ENCODE assay signal across 15 cellular contexts in genomic region chr17:63444457-63444856, GRCh38. TPM values are rescaled to one million over a fixed set of nuclear protein-coding genes. Genes with fewer than 3 reads are reported as not detected.
DNase-seq lines count a peak whose midpoint lies in the region; ATAC-seq and TF ChIP-seq lines count a peak whose summit lies in the region.
"Had no signal": no experiment of that assay in that cellular context is flagged by ENCODE, and none has a peak within 500 bp of the region (broad histone marks: within the 10 kb centered on the region; RNA-seq: fewer than 3 reads in every experiment).

No MANE protein-coding gene starts in this region.

- no peak overlapping the region for H3K4ac ChIP-seq in mesendoderm (ENCODE audit: low read depth, low read length)

- DNase-seq in activated naive CD4-positive, alpha-beta T cell treated with anti-CD3 and anti-CD28 coated beads, Interleukin-2, amount 10 ng/mL, durations not matched to agents 7 days and 5 days, result no peak
- DNase-seq in activated naive CD4-positive, alpha-beta T cell treated with anti-CD3 and anti-CD28 coated beads, Interleukin-2, amount 50 U/mL, for 72 hours (ENCODE audit: low spot score in 2 of 2), result no peak
- DNase-seq in WTC11 (ENCODE audit: low spot score), result no peak
- DNase-seq in mesendoderm, result no peak
- no peak for DNase-seq in stomach
- DNase-seq in germinal center (ENCODE audit: low spot score), result no peak
- DNase-seq in activated CD8-positive, alpha-beta memory T cell treated with anti-CD3 and anti-CD28 coated beads, Interleukin-2, amount 50 U/mL, for 48 hours, result no peak
- DNase-seq: activated CD4-positive, CD25-positive, alpha-beta regulatory T cell treated with anti-CD3 and anti-CD28 coated beads, Interleukin-2, amount 50 U/mL, for 72 hours; activated T-cell treated with anti-CD3 and anti-CD28 coated beads, Interleukin-2, amount 50 U/mL, for 48 hours; DMS 273 treated with DMSO at 0.1 percent for 48 hours; esophagus squamous epithelium; NCI-H1694 treated with DMSO at 0.1 percent for 48 hours; NCI-H524 had no signal

- no peak for ATAC-seq in activated naive CD4-positive, alpha-beta T cell treated with anti-CD3 and anti-CD28 coated beads, Interleukin-2, amount 50 U/mL, for 72 hours
- no peak for ATAC-seq in WTC11
- ATAC-seq in GM19463 (IDR thresholded peaks at IDR 0.05; ENCODE audit: unreplicated experiment), result no peak

- H3K9ac ChIP-seq in mesendoderm (ENCODE audit: low read length), result peak overlapping the region; percentile 20

- H3K4me3 Mint-ChIP-seq in activated naive CD4-positive, alpha-beta T cell treated with anti-CD3 and anti-CD28 coated beads, Interleukin-2, amount 10 ng/mL, durations not matched to agents 7 days and 5 days, result peak overlapping the region; percentile 35
- H3K4me3 Mint-ChIP-seq in WTC11, result peak overlapping the region; percentile 64

- H4K8ac ChIP-seq in mesendoderm (ENCODE audit: low read depth, low read length), result no peak overlapping the region

- TF ChIP-seq CTCF in WTC11 (IDR thresholded peaks at IDR 0.05) (no peak), stomach (IDR thresholded peaks at IDR 0.05) (no peak)

- peaks cover 4% of the 10 kb centered on the region for H3K79me1 ChIP-seq in mesendoderm (ENCODE audit: low read length)

- H2BK120ac ChIP-seq in mesendoderm (ENCODE audit: low read depth, low read length), result no peak overlapping the region

- peak overlapping the region; percentile 36 for H3K23ac ChIP-seq in mesendoderm (ENCODE audit: low read length)

- H3K79me2 ChIP-seq in mesendoderm (ENCODE audit: control insufficient read depth, insufficient read depth, low read length), result no peaks in the 10 kb centered on the region

- H3K18ac ChIP-seq in mesendoderm (ENCODE audit: low read length), result no peak overlapping the region

- H2AK5ac ChIP-seq in mesendoderm (ENCODE audit: low read length), result no peak overlapping the region

- H3K4me1 Mint-ChIP-seq in activated naive CD4-positive, alpha-beta T cell treated with anti-CD3 and anti-CD28 coated beads, Interleukin-2, amount 10 ng/mL, durations not matched to agents 7 days and 5 days, result peaks cover 41% of the 10 kb centered on the region
- H3K4me1 Mint-ChIP-seq in WTC11, result peaks cover 36% of the 10 kb centered on the region

- no peak overlapping the region for H2BK5ac ChIP-seq in mesendoderm (ENCODE audit: low read length)

- WGBS in mesendoderm (ENCODE audit: extremely low coverage, insufficient coverage, low lambda C conversion rate), result no CpG with 5 or more reads among the region's 3 CpGs
- WGBS in stomach, 5 donors, result 59 to 79% (median 71%) methylated on average over 3 of the region's 3 CpGs

- no peak overlapping the region for H3K4me3 ChIP-seq in mesendoderm (ENCODE audit: low read length)
- peak overlapping the region in 3 of 4 donors; percentile 71 to 81 (median 73) for H3K4me3 ChIP-seq in stomach

- no peaks in the 10 kb centered on the region for H3K9me3 ChIP-seq in stomach
- H3K9me3 ChIP-seq: esophagus squamous epithelium, thoracic aorta had no signal

- POLR2A ChIA-PET in WTC11 (lab: Charles Lee), result no interaction called here

- H3K36me3 Mint-ChIP-seq in activated naive CD4-positive, alpha-beta T cell treated with anti-CD3 and anti-CD28 coated beads, Interleukin-2, amount 10 ng/mL, durations not matched to agents 7 days and 5 days, result no peaks in the 10 kb centered on the region
- no peaks in the 10 kb centered on the region for H3K36me3 Mint-ChIP-seq in activated naive CD4-positive, alpha-beta T cell treated with anti-CD3 and anti-CD28 coated beads, Interleukin-2, amount 50 U/mL, for 72 hours
- H3K36me3 Mint-ChIP-seq in WTC11, result no peaks in the 10 kb centered on the region

- H3K27me3 ChIP-seq in mesendoderm (ENCODE audit: insufficient read depth, low read length, poor library complexity) (no peaks in the 10 kb centered on the region), stomach (peaks cover 0 to 6% (median 0%) of the 10 kb centered on the region in 3 donors)
- H3K27me3 ChIP-seq: esophagus squamous epithelium had no signal

- peaks cover 6% of the 10 kb centered on the region for H3K4me1 ChIP-seq in mesendoderm (ENCODE audit: control insufficient read depth, low read depth, low read length)
- peaks cover 27 to 80% (median 64%) of the 10 kb centered on the region in 4 donors for H3K4me1 ChIP-seq in stomach

- H3K4me2 ChIP-seq in mesendoderm (ENCODE audit: low read length), result no peak overlapping the region

- no peak overlapping the region for H3K27ac Mint-ChIP-seq in activated naive CD4-positive, alpha-beta T cell treated with anti-CD3 and anti-CD28 coated beads, Interleukin-2, amount 10 ng/mL, durations not matched to agents 7 days and 5 days
- H3K27ac Mint-ChIP-seq in activated naive CD4-positive, alpha-beta T cell treated with anti-CD3 and anti-CD28 coated beads, Interleukin-2, amount 50 U/mL, for 72 hours, result no peak overlapping the region
- no peak overlapping the region for H3K27ac Mint-ChIP-seq in WTC11

- H3K27me3 Mint-ChIP-seq in activated naive CD4-positive, alpha-beta T cell treated with anti-CD3 and anti-CD28 coated beads, Interleukin-2, amount 10 ng/mL, durations not matched to agents 7 days and 5 days, result peaks cover 60% of the 10 kb centered on the region
- H3K27me3 Mint-ChIP-seq in WTC11 (ENCODE audit: low read depth), result peaks cover 2% of the 10 kb centered on the region

- H3K36me3 ChIP-seq in mesendoderm (ENCODE audit: control insufficient read depth, insufficient read depth, low read length) (no peaks in the 10 kb centered on the region), stomach (no peaks in the 10 kb centered on the region)
- H3K36me3 ChIP-seq: thoracic aorta had no signal

- TF ChIP-seq POLR2A in stomach (IDR thresholded peaks at IDR 0.05), result no peak

- no peak for TF ChIP-seq EP300 in stomach (IDR thresholded peaks at IDR 0.05)

- H3K27ac ChIP-seq in mesendoderm (ENCODE audit: low read depth, low read length) (no peak overlapping the region), stomach (peak overlapping the region in 3 of 5 donors; percentile 91 to 97 (median 95))
- H3K27ac ChIP-seq: thoracic aorta had no signal

- intact Hi-C loops in stomach (cut with DNase I; ENCODE audit: low total_unique reads), result no loop called here

- H3K56ac ChIP-seq in mesendoderm (ENCODE audit: low read length), result peak overlapping the region; percentile 53

- H4K5ac ChIP-seq in mesendoderm (ENCODE audit: low read length), result no peak overlapping the region

- no peaks in the 10 kb centered on the region for H3K9me3 Mint-ChIP-seq in activated naive CD4-positive, alpha-beta T cell treated with anti-CD3 and anti-CD28 coated beads, Interleukin-2, amount 10 ng/mL, durations not matched to agents 7 days and 5 days
- H3K9me3 Mint-ChIP-seq in activated naive CD4-positive, alpha-beta T cell treated with anti-CD3 and anti-CD28 coated beads, Interleukin-2, amount 50 U/mL, for 72 hours, result no peaks in the 10 kb centered on the region
- no peaks in the 10 kb centered on the region for H3K9me3 Mint-ChIP-seq in WTC11

- H2BK15ac ChIP-seq in mesendoderm (replicated peaks; ENCODE audit: low read depth), result no peak overlapping the region

- CTCF ChIA-PET in activated naive CD4-positive, alpha-beta T cell treated with anti-CD3 and anti-CD28 coated beads, Interleukin-2, amount 10 ng/mL, durations not matched to agents 7 days and 5 days (lab: Charles Lee), result interaction anchor here (0.9 to 3.6 kb wide), 8 partner anchors 8 to 254 kb away, joined by 3 to 18 read pairs (median 6); no protein-coding TSS in a partner anchor
- CTCF ChIA-PET in WTC11 (lab: Charles Lee), result interaction anchor here (0.7 to 15.9 kb wide), 11 partner anchors 9 to 328 kb away, joined by 3 to 298 read pairs (median 8); partner anchors contain the start of genes ACE, DCAF7 and MAP3K3

TF ChIP-seq in WTC11, 78 proteins besides CTCF, POLR2A, EP300 and RAD21 (continues in another document):
- TF ChIP-seq ZNF423 (CRISPR knock-in tag; IDR thresholded peaks at IDR 0.05) (no peak), NR1H2 (CRISPR knock-in tag; IDR thresholded peaks at IDR 0.05) (no peak), FOXK1 (CRISPR knock-in tag; IDR thresholded peaks at IDR 0.05) (no peak), E2F4 (CRISPR knock-in tag; IDR thresholded peaks at IDR 0.05; ENCODE audit: borderline replicate concordance, low read depth) (no peak)

RNA-seq across cellular contexts. Expression of gene CYB561, which starts 1.6 kb away (rescaled TPM):
- 1 to 10 TPM in 1 of 2 donors, under 1 TPM in 1; 0.27 to 2.7 TPM for total RNA-seq in activated naive CD4-positive, alpha-beta T cell treated with anti-CD3 and anti-CD28 coated beads, Interleukin-2, amount 50 U/mL, for 72 hours
- 27.0 to 35.1 TPM (median 28.7 TPM) in 3 replicates for total RNA-seq in WTC11 (2021)
- 25.0 TPM for polyA plus RNA-seq in mesendoderm (2013, experiment 1 of 2)
- 24.4 TPM for polyA plus RNA-seq in mesendoderm (2013, experiment 2 of 2)
- total RNA-seq in stomach, result 100 to 1,000 TPM in 2 of 5 donors, 10 to 100 TPM in 3; 26.1 to 394 (median 97.1) TPM
- 10 to 100 TPM; 10.8 to 27.4 (median 23.7) TPM for polyA plus RNA-seq in stomach

RNA-seq across cellular contexts. Expression of gene ACE, which starts 32.4 kb away (rescaled TPM):
- total RNA-seq in activated naive CD4-positive, alpha-beta T cell treated with anti-CD3 and anti-CD28 coated beads, Interleukin-2, amount 50 U/mL, for 72 hours, result under 1 TPM; 0.39 to 0.66 TPM
- total RNA-seq in WTC11 (2021), result 7.0 to 8.1 TPM (median 7.8 TPM) in 3 replicates
- 1.1 TPM for polyA plus RNA-seq in mesendoderm (2013, experiment 1 of 2)
- 1.2 TPM for polyA plus RNA-seq in mesendoderm (2013, experiment 2 of 2)
- 100 to 1,000 TPM in 1 of 5 donors, 10 to 100 TPM in 1, 1 to 10 TPM in 3; 3.6 to 232 (median 6.8) TPM for total RNA-seq in stomach
- 1 to 10 TPM; 1.3 to 2.7 (median 2.6) TPM for polyA plus RNA-seq in stomach
